In the genomic region with DNA sequence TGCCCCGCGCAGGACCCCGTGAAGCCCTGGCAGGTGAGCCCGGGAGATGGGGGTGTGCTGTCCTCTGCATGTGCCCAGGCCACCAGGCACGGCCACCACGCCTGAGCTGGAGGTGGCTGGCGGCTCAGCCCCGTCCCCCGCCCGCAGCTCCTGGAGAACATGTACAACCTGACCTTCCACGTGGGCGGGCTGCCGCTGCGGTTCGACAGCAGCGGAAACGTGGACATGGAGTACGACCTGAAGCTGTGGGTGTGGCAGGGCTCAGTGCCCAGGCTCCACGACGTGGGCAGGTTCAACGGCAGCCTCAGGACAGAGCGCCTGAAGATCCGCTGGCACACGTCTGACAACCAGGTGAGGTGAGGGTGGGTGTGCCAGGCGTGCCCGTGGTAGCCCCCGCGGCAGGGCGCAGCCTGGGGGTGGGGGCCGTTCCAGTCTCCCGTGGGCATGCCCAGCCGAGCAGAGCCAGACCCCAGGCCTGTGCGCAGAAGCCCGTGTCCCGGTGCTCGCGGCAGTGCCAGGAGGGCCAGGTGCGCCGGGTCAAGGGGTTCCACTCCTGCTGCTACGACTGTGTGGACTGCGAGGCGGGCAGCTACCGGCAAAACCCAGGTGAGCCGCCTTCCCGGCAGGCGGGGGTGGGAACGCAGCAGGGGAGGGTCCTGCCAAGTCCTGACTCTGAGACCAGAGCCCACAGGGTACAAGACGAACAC, we compare ENCODE assay signal across 14 cellular contexts. TPM values are rescaled to one million over a fixed set of nuclear protein-coding genes. Genes with fewer than 3 reads are reported as not detected.
DNase-seq lines count a peak whose midpoint lies in the region; ATAC-seq and TF ChIP-seq lines count a peak whose summit lies in the region.
"Had no signal": no experiment of that assay in that cellular context is flagged by ENCODE, and none has a peak within 500 bp of the region (broad histone marks: within the 10 kb centered on the region; RNA-seq: fewer than 3 reads in every experiment).

No MANE protein-coding gene starts in this region.

- WGBS in prostate gland = 49% methylated on average over 38 of the region's 48 CpGs

- no peak for TF ChIP-seq POLR2A in prostate gland (IDR thresholded peaks at IDR 0.05)

- TF ChIP-seq CTCF in Panc1 (IDR thresholded peaks at IDR 0.05) = no peak
- no peak for TF ChIP-seq CTCF in epithelial cell of esophagus (IDR thresholded peaks at IDR 0.05; ENCODE audit: insufficient read depth, low read depth, low read length, missing control alignments)
- no peak for TF ChIP-seq CTCF in prostate gland (IDR thresholded peaks at IDR 0.05)

- in situ Hi-C loops in Panc1 (cut with HindIII; ENCODE audit: low pct_unique_long_range_greater_than_20kb, low sequenced_read_pairs) = no loop called here

- no peaks in the 10 kb centered on the region for H3K9me3 ChIP-seq in Panc1 (ENCODE audit: control insufficient read depth, insufficient read depth, low read depth, low read length)
- no peaks in the 10 kb centered on the region for H3K9me3 ChIP-seq in prostate gland
- H3K9me3 ChIP-seq: BLaER1 treated with 17β-estradiol and CSF1 and Interleukin-3, amounts not matched to agents 10 nM and 100 nM; tibial nerve had no signal

- BruUV-seq in Panc1 (replicated peaks; lab: Mats Ljungman, UMichigan) = no TSS peak

- no peak for DNase-seq in Panc1 (ENCODE audit: low read depth, low spot score)
- peak; percentile 71 for DNase-seq in epithelial cell of esophagus (ENCODE audit: low read depth)
- peak; percentile 49 for DNase-seq in prostate gland (ENCODE audit: low spot score)
- no peak for DNase-seq in SIG-M5 treated with dmso at 0.1 percent for 504 hours (lab: John Stamatoyannopoulos, UW; ENCODE audit: unreplicated experiment)
- DNase-seq: DMS79 treated with DMSO at 0.1 percent for 48 hours; H9; KG1; NCI-H146; NCI-H524; RPMI8226; stimulated activated CD4-positive, alpha-beta T cell treated with anti-CD3 and anti-CD28 coated beads, Interleukin-2, amount 100 ng/mL, for 48 hours had no signal

- H3K27me3 ChIP-seq in Panc1 (ENCODE audit: control insufficient read depth, insufficient read depth, low read length) (no peaks in the 10 kb centered on the region), prostate gland (replicated peaks; ENCODE audit: insufficient read depth) (no peaks in the 10 kb centered on the region)
- H3K27me3 ChIP-seq: BLaER1 treated with 17β-estradiol and CSF1 and Interleukin-3, amounts not matched to agents 10 nM and 100 nM; tibial nerve had no signal

- CTCF ChIA-PET in Panc1 (lab: Charles Lee) = no interaction called here

- POLR2A ChIA-PET in Panc1 (lab: Charles Lee) = no interaction called here

- intact Hi-C loops in Panc1 (cut with micrococcal nuclease; ENCODE audit: unreplicated experiment) = no loop called here
- intact Hi-C loops in prostate gland (cut with DNase I) = no loop called here

- H3K4me3 ChIP-seq in Panc1 (ENCODE audit: low read depth in 2 of 2, low read length in 2 of 2) (no peak overlapping the region), epithelial cell of esophagus (ENCODE audit: low read length) (no peak overlapping the region), prostate gland (no peak overlapping the region)
- H3K4me3 ChIP-seq: BLaER1 treated with 17β-estradiol and CSF1 and Interleukin-3, amounts not matched to agents 10 nM and 100 nM; tibial nerve had no signal

- ATAC-seq in Panc1 (peak; percentile 3; the same call in 1 of the 2 replicates), GM21381 (IDR thresholded peaks at IDR 0.05; ENCODE audit: unreplicated experiment) (no peak)

- H3K27ac ChIP-seq in Panc1 (ENCODE audit: low read length) = no peak overlapping the region
- no peak overlapping the region for H3K27ac ChIP-seq in prostate gland
- H3K27ac ChIP-seq: BLaER1 treated with 17β-estradiol and CSF1 and Interleukin-3, amounts not matched to agents 10 nM and 100 nM; tibial nerve had no signal

- no peaks in the 10 kb centered on the region for H3K4me1 ChIP-seq in Panc1 (ENCODE audit: control insufficient read depth, insufficient read depth, low read length)
- peaks cover 4% of the 10 kb centered on the region for H3K4me1 ChIP-seq in prostate gland (replicated peaks)

- no peaks in the 10 kb centered on the region for H3K36me3 ChIP-seq in Panc1 (ENCODE audit: control insufficient read depth, insufficient read depth, low read length)
- peaks cover 2% of the 10 kb centered on the region in 2 donors for H3K36me3 ChIP-seq in prostate gland

RNA-seq across cellular contexts. Expression of gene TAS1R3, which starts 1.8 kb away (rescaled TPM):
- total RNA-seq in Panc1 (2021; ENCODE audit: unreplicated experiment) (0.31 TPM), prostate gland (under 1 TPM in 1 of 2 donors, not detected in 1; 0.80 TPM)
- polyA plus RNA-seq in Panc1 (2012; ENCODE audit: insufficient read length) = 0.55 TPM

RNA-seq across cellular contexts. Expression of gene CPTP, which starts 8.3 kb away (rescaled TPM):
- total RNA-seq in Panc1 (2021; ENCODE audit: unreplicated experiment) (52.2 TPM), prostate gland (10 to 100 TPM; 35.8 to 54.0 TPM)
- polyA plus RNA-seq in Panc1 (2012; ENCODE audit: insufficient read length) = 54.5 TPM

RNA-seq across cellular contexts. Expression of gene INTS11, which starts 8.5 kb away (rescaled TPM):
- total RNA-seq in Panc1 (2021; ENCODE audit: unreplicated experiment) (114 TPM), prostate gland (100 to 1,000 TPM in 1 of 2 donors, 10 to 100 TPM in 1; 97.3 to 178 TPM)
- polyA plus RNA-seq in Panc1 (2012; ENCODE audit: insufficient read length) = 216 TPM

RNA-seq across cellular contexts. Expression of gene DVL1, which starts 16.3 kb away (rescaled TPM):
- total RNA-seq in Panc1 (2021; ENCODE audit: unreplicated experiment) (144 TPM), prostate gland (100 to 1,000 TPM in 1 of 2 donors, 10 to 100 TPM in 1; 70.5 to 165 TPM)
- polyA plus RNA-seq in Panc1 (2012; ENCODE audit: insufficient read length) = 221 TPM

RNA-seq across cellular contexts. Expression of gene PUSL1, which starts 24.5 kb away (rescaled TPM):
- total RNA-seq in Panc1 (2021; ENCODE audit: unreplicated experiment) = 46.9 TPM
- polyA plus RNA-seq in Panc1 (2012; ENCODE audit: insufficient read length) = 35.9 TPM
- total RNA-seq in prostate gland = 10 to 100 TPM; 30.6 to 36.9 TPM

Comparison
In these comparisons a context has a peak if more than half of its experiments do, and no peak if none do; other contexts are left out.
1. DNase-seq: peak in epithelial cell of esophagus (single experiment) and prostate gland (single experiment); none in Panc1 (single experiment) and SIG-M5 treated with dmso at 0.1 percent for 504 hours (single experiment).